9 cellular contexts compared by ENCODE assay signal in the genomic region with DNA sequence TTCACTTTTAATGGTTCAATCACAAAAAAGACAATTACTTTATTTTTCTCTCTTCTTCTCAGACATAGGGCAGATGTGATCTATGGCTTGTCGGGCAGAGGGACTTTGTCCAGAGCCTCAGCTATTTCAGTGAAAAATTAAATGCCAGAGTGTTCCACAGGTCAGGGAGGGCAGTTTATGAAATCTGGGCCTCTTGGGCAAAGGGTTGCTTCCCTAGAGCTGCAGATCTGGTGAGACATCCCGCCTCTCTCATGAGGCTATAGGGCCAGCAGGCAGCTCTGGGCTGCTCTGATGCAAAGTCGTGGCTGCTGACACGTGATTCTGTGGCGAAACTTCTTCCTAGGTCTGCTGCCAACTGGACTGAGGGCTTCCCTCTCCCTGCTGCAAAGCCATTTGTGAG. TPM values are rescaled to one million over a fixed set of nuclear protein-coding genes. Genes with fewer than 3 reads are reported as not detected.
DNase-seq lines count a peak whose midpoint lies in the region; ATAC-seq and TF ChIP-seq lines count a peak whose summit lies in the region.
"Had no signal": no experiment of that assay in that cellular context is flagged by ENCODE, and none has a peak within 500 bp of the region (broad histone marks: within the 10 kb centered on the region; RNA-seq: fewer than 3 reads in every experiment).

No MANE protein-coding gene starts in this region.

- H3K4me1 Mint-ChIP-seq in stimulated activated naive CD8-positive, alpha-beta T cell treated with anti-CD3 and anti-CD28 coated beads, Interleukin-15, amount 100 ng/mL, for 72 hours, result peaks cover 24% of the 10 kb centered on the region

- H3K27ac Mint-ChIP-seq in stimulated activated naive CD8-positive, alpha-beta T cell treated with anti-CD3 and anti-CD28 coated beads, Interleukin-15, amount 100 ng/mL, for 72 hours, result no peak overlapping the region

- H3K4me1 ChIP-seq in SJCRH30, result peaks cover 67% of the 10 kb centered on the region
- peaks cover 6% of the 10 kb centered on the region for H3K4me1 ChIP-seq in psoas muscle

- TF ChIP-seq CTCF in foreskin fibroblast (IDR thresholded peaks at IDR 0.05; ENCODE audit: low read depth, low read length), result no peak
- no peak for TF ChIP-seq CTCF in psoas muscle (IDR thresholded peaks at IDR 0.05)
- no peak for TF ChIP-seq CTCF in GM10266 (IDR thresholded peaks at IDR 0.05; ENCODE audit: control insufficient read depth, insufficient read depth, low read depth, missing control alignments)

- H3K9me3 ChIP-seq in SJCRH30 (replicated peaks) (no peaks in the 10 kb centered on the region), psoas muscle (no peaks in the 10 kb centered on the region)
- H3K9me3 ChIP-seq: SJSA1 had no signal

- H3K27ac ChIP-seq in SJCRH30 (peak overlapping the region; percentile 26; the same call in 1 of the 2 replicates), psoas muscle (no peak overlapping the region)
- H3K27ac ChIP-seq: SJSA1 had no signal

- H3K4me3 ChIP-seq in SJCRH30 (no peak overlapping the region), foreskin fibroblast (ENCODE audit: low read depth in 1 of 2, low read length in 2 of 2) (no peak overlapping the region), psoas muscle (no peak overlapping the region)
- H3K4me3 ChIP-seq: SJSA1 had no signal

- H3K27me3 Mint-ChIP-seq in stimulated activated naive CD8-positive, alpha-beta T cell treated with anti-CD3 and anti-CD28 coated beads, Interleukin-15, amount 100 ng/mL, for 72 hours, result peaks cover 46% of the 10 kb centered on the region

- intact Hi-C loops in psoas muscle (cut with DNase I), result no loop called here

- DNase-seq in GM03348 (ENCODE audit: low spot score) (peak; percentile 56), SJCRH30 (peak in 1 of 2 experiments; percentile 41), foreskin fibroblast (peak; percentile 49 to 77), psoas muscle (peak; percentile 65 to 73), GM10266 (ENCODE audit: extremely low spot score) (no peak), T-helper 1 cell (no peak)
- DNase-seq in stimulated activated naive CD8-positive, alpha-beta T cell treated with anti-CD3 and anti-CD28 coated beads, Interleukin-15, amount 100 ng/mL, for 72 hours, result no peak
- no peak for DNase-seq in activated CD4-positive, alpha-beta T cell treated with anti-CD3 and anti-CD28 coated beads for 4 hours

- ATAC-seq in psoas muscle, result peak; percentile 45 to 74 (median 68)
- ATAC-seq in stimulated activated naive CD8-positive, alpha-beta T cell treated with anti-CD3 and anti-CD28 coated beads, Interleukin-15, amount 100 ng/mL, for 72 hours, result no peak

- no peaks in the 10 kb centered on the region for H3K9me3 Mint-ChIP-seq in stimulated activated naive CD8-positive, alpha-beta T cell treated with anti-CD3 and anti-CD28 coated beads, Interleukin-15, amount 100 ng/mL, for 72 hours

- 52 to 61% (median 54%) methylated on average over 5 of the region's 5 CpGs for WGBS in psoas muscle, 3 donors

- no peaks in the 10 kb centered on the region for H3K27me3 ChIP-seq in SJCRH30
- H3K27me3 ChIP-seq in psoas muscle (ENCODE audit: insufficient read depth in 3 of 3, low read length in 2 of 3), result no peaks in the 10 kb centered on the region
- H3K27me3 ChIP-seq: SJSA1 had no signal

- no peaks in the 10 kb centered on the region for H3K36me3 ChIP-seq in SJCRH30
- no peaks in the 10 kb centered on the region for H3K36me3 ChIP-seq in psoas muscle (ENCODE audit: insufficient read depth in 1 of 2, low read depth in 1 of 2)
- H3K36me3 ChIP-seq: SJSA1 had no signal

- no peak overlapping the region for H3K4me3 Mint-ChIP-seq in stimulated activated naive CD8-positive, alpha-beta T cell treated with anti-CD3 and anti-CD28 coated beads, Interleukin-15, amount 100 ng/mL, for 72 hours

RNA-seq across cellular contexts. Expression of a gene that starts 6.0 kb away (rescaled TPM):
- total RNA-seq in SJCRH30 (2014; rRNA removed; shearing (Covaris generic)), result 24.7 and 29.0 TPM in 2 replicates
- 1 to 10 TPM; 3.9 to 9.6 (median 6.3) TPM for total RNA-seq in psoas muscle
- polyA plus RNA-seq in psoas muscle, result 1 to 10 TPM; 1.7 to 2.5 (median 2.1) TPM

Comparison
In these comparisons a context has a peak if more than half of its experiments do, and no peak if none do; other contexts are left out.
1. DNase-seq: peak in GM03348 (single experiment), foreskin fibroblast (2 of 2) and psoas muscle (2 of 2); none in GM10266 (single experiment), stimulated activated naive CD8-positive, alpha-beta T cell treated with anti-CD3 and anti-CD28 coated beads, Interleukin-15, amount 100 ng/mL, for 72 hours (0 of 2), activated CD4-positive, alpha-beta T cell treated with anti-CD3 and anti-CD28 coated beads for 4 hours (0 of 2) and T-helper 1 cell (0 of 5).